In genomic region chr16:75002474-75002873, GRCh38 we compare ENCODE assay signal across 17 cellular contexts. TPM values are rescaled to one million over a fixed set of nuclear protein-coding genes. Genes with fewer than 3 reads are reported as not detected.
DNase-seq lines count a peak whose midpoint lies in the region; ATAC-seq and TF ChIP-seq lines count a peak whose summit lies in the region.
"Had no signal": no experiment of that assay in that cellular context is flagged by ENCODE, and none has a peak within 500 bp of the region (broad histone marks: within the 10 kb centered on the region; RNA-seq: fewer than 3 reads in every experiment).

No MANE protein-coding gene starts in this region.

- no peaks in the 10 kb centered on the region for H3K9me3 Mint-ChIP-seq in natural killer cell treated with Interleukin-12 subunit alpha and Interleukin-12 subunit beta and Interleukin-15 and Interleukin-18, amount 100 ng/mL, for 72 hours
- H3K9me3 Mint-ChIP-seq in natural killer cell (no peaks in the 10 kb centered on the region), WTC11 (no peaks in the 10 kb centered on the region)
- H3K9me3 Mint-ChIP-seq: activated CD8-positive, alpha-beta T cell treated with anti-CD3 and anti-CD28 coated beads for 36 hours; dendritic cell treated with granulocyte-macrophage colony-stimulating factor and Interleukin-4, amounts not matched to agents 40 ng/mL and 50 ng/mL, for 4 days had no signal

- CTCF ChIA-PET in WTC11 (lab: Charles Lee), result interaction anchor here (1.3 to 2.9 kb wide), 2 partner anchors 10 to 109 kb away, joined by 4 to 12 read pairs; no protein-coding TSS in a partner anchor

- peak overlapping the region; percentile 93 for H3K4me3 Mint-ChIP-seq in natural killer cell treated with Interleukin-12 subunit alpha and Interleukin-12 subunit beta and Interleukin-15 and Interleukin-18, amount 100 ng/mL, for 72 hours
- H3K4me3 Mint-ChIP-seq in natural killer cell (no peak overlapping the region), WTC11 (no peak overlapping the region)
- H3K4me3 Mint-ChIP-seq: activated CD8-positive, alpha-beta T cell treated with anti-CD3 and anti-CD28 coated beads for 36 hours; dendritic cell treated with granulocyte-macrophage colony-stimulating factor and Interleukin-4, amounts not matched to agents 40 ng/mL and 50 ng/mL, for 4 days had no signal

- ATAC-seq in natural killer cell treated with Interleukin-12 subunit alpha and Interleukin-12 subunit beta and Interleukin-15 and Interleukin-18, amount 100 ng/mL, for 72 hours, result no peak
- ATAC-seq in natural killer cell (no peak), WTC11 (no peak), lung (ENCODE audit: insufficient read depth, low FRiP score) (no peak), GM19035 (IDR thresholded peaks at IDR 0.05; ENCODE audit: unreplicated experiment) (no peak), GM18519 (IDR thresholded peaks at IDR 0.05; ENCODE audit: low FRiP score, unreplicated experiment) (no peak), GM21529 (IDR thresholded peaks at IDR 0.05; ENCODE audit: unreplicated experiment) (no peak), GM21786 (IDR thresholded peaks at IDR 0.05; ENCODE audit: unreplicated experiment) (no peak)
- ATAC-seq: activated CD8-positive, alpha-beta T cell treated with anti-CD3 and anti-CD28 coated beads for 36 hours had no signal

- no peaks in the 10 kb centered on the region for H3K27me3 ChIP-seq in lung (ENCODE audit: control insufficient read depth, insufficient read depth)
- H3K27me3 ChIP-seq: suprapubic skin had no signal

- peaks cover 14% of the 10 kb centered on the region for H3K36me3 Mint-ChIP-seq in natural killer cell treated with Interleukin-12 subunit alpha and Interleukin-12 subunit beta and Interleukin-15 and Interleukin-18, amount 100 ng/mL, for 72 hours
- H3K36me3 Mint-ChIP-seq in natural killer cell (no peaks in the 10 kb centered on the region), WTC11 (peaks cover 4% of the 10 kb centered on the region; the same call in 1 of the 2 replicates)

- peaks cover 52 to 54% of the 10 kb centered on the region in 2 donors for H3K4me1 Mint-ChIP-seq in natural killer cell treated with Interleukin-12 subunit alpha and Interleukin-12 subunit beta and Interleukin-15 and Interleukin-18, amount 100 ng/mL, for 72 hours (ENCODE audit: low read depth in 2 of 2)
- peaks cover 18 to 19% of the 10 kb centered on the region in 2 donors for H3K4me1 Mint-ChIP-seq in natural killer cell
- peaks cover 53% of the 10 kb centered on the region for H3K4me1 Mint-ChIP-seq in WTC11

- H3K27ac ChIP-seq in lung (ENCODE audit: low read depth in 1 of 2, low read length in 1 of 2), result peak overlapping the region; percentile 57 to 78
- H3K27ac ChIP-seq: RWPE1, suprapubic skin had no signal

- H3K4me1 ChIP-seq in lung (ENCODE audit: control insufficient read depth in 2 of 2, insufficient read depth in 2 of 2, low read length in 2 of 2), result peaks cover 3 to 26% of the 10 kb centered on the region in 2 donors

- POLR2A ChIA-PET in WTC11 (lab: Charles Lee), result no interaction called here

- no peak for TF ChIP-seq CTCF in natural killer cell (IDR thresholded peaks at IDR 0.05)
- no peak for TF ChIP-seq CTCF in WTC11 (IDR thresholded peaks at IDR 0.05)
- TF ChIP-seq CTCF in lung (IDR thresholded peaks at IDR 0.05; ENCODE audit: control extremely low read depth, extremely low read depth), result no peak

- no peak for DNase-seq in natural killer cell treated with Interleukin-12 subunit alpha and Interleukin-12 subunit beta and Interleukin-15 and Interleukin-18, amount 100 ng/mL, for 72 hours (ENCODE audit: low spot score)
- DNase-seq in natural killer cell, result no peak
- DNase-seq in WTC11 (ENCODE audit: low spot score), result no peak
- DNase-seq in lung (ENCODE audit: low spot score), result no peak
- DNase-seq: activated CD8-positive, alpha-beta T cell treated with anti-CD3 and anti-CD28 coated beads for 36 hours; anterior cingulate cortex; kidney glomerular epithelial cell; MM.1S; NCI-H2107; NCI-H69 had no signal

- H3K36me3 ChIP-seq in lung (ENCODE audit: control insufficient read depth in 2 of 2, insufficient read depth in 2 of 2, low read length in 2 of 2), result no peaks in the 10 kb centered on the region
- H3K36me3 ChIP-seq: suprapubic skin had no signal

- 28 to 41% methylated on average over 9 of the region's 9 CpGs for WGBS in lung, 2 donors

- no peak overlapping the region for H3K27ac Mint-ChIP-seq in natural killer cell treated with Interleukin-12 subunit alpha and Interleukin-12 subunit beta and Interleukin-15 and Interleukin-18, amount 100 ng/mL, for 72 hours
- H3K27ac Mint-ChIP-seq in natural killer cell (no peak overlapping the region), WTC11 (0 out of 2 replicates have a peak overlapping the region, but pooled peaks have one; percentile 28)
- H3K27ac Mint-ChIP-seq: activated CD8-positive, alpha-beta T cell treated with anti-CD3 and anti-CD28 coated beads for 36 hours; dendritic cell treated with granulocyte-macrophage colony-stimulating factor and Interleukin-4, amounts not matched to agents 40 ng/mL and 50 ng/mL, for 4 days had no signal

- H3K4me3 ChIP-seq in lung, result no peak overlapping the region
- H3K4me3 ChIP-seq: suprapubic skin had no signal

- H3K9me3 ChIP-seq in lung (ENCODE audit: control insufficient read depth in 2 of 2, insufficient read depth in 1 of 2, low read length in 1 of 2), result no peaks in the 10 kb centered on the region
- H3K9me3 ChIP-seq: suprapubic skin had no signal

- H3K27me3 Mint-ChIP-seq in natural killer cell treated with Interleukin-12 subunit alpha and Interleukin-12 subunit beta and Interleukin-15 and Interleukin-18, amount 100 ng/mL, for 72 hours, result no peaks in the 10 kb centered on the region
- H3K27me3 Mint-ChIP-seq in natural killer cell (ENCODE audit: low read depth in 2 of 2) (peaks cover 33 to 37% of the 10 kb centered on the region in 2 donors), WTC11 (ENCODE audit: low read depth) (peaks cover 5% of the 10 kb centered on the region)

- intact Hi-C loops in natural killer cell (cut with micrococcal nuclease), result loop anchor here (5.0 kb wide), 1 partner anchor 65 kb away; no protein-coding TSS in a partner anchor

TF ChIP-seq in WTC11, 78 proteins besides CTCF, POLR2A, EP300 and RAD21:
- TF ChIP-seq JUN (CRISPR knock-in tag; IDR thresholded peaks at IDR 0.05) (no peak), ZNF317 (CRISPR knock-in tag; IDR thresholded peaks at IDR 0.05; ENCODE audit: borderline replicate concordance, low read depth) (no peak), ZNF416 (CRISPR knock-in tag; IDR thresholded peaks at IDR 0.05) (no peak), PRRX2 (CRISPR knock-in tag; IDR thresholded peaks at IDR 0.05) (no peak), CDX4 (CRISPR knock-in tag; IDR thresholded peaks at IDR 0.05; ENCODE audit: borderline replicate concordance) (no peak), HMGA2 (CRISPR knock-in tag; IDR thresholded peaks at IDR 0.05) (no peak), ATF1 (CRISPR knock-in tag; IDR thresholded peaks at IDR 0.05) (no peak)

RNA-seq across cellular contexts. Expression of gene ZNRF1, which starts 3.6 kb away (rescaled TPM):
- total RNA-seq in natural killer cell treated with Interleukin-12 subunit alpha and Interleukin-12 subunit beta and Interleukin-15 and Interleukin-18, amount 100 ng/mL, for 72 hours, result 10 to 100 TPM; 58.6 to 89.7 TPM
- 1 to 10 TPM; 2.4 to 5.1 (median 3.4) TPM for total RNA-seq in natural killer cell
- total RNA-seq in WTC11 (2021), result 44.3 to 47.6 TPM (median 46.5 TPM) in 3 replicates
- 10 to 100 TPM; 21.4 to 25.1 TPM for total RNA-seq in lung
- polyA plus RNA-seq in lung, result 10 to 100 TPM in 1 of 2 donors, 1 to 10 TPM in 1; 8.9 to 11.0 TPM

RNA-seq across cellular contexts. Expression of gene WDR59, which starts 17.6 kb away (rescaled TPM):
- total RNA-seq in natural killer cell treated with Interleukin-12 subunit alpha and Interleukin-12 subunit beta and Interleukin-15 and Interleukin-18, amount 100 ng/mL, for 72 hours, result 100 to 1,000 TPM in 1 of 2 donors, 10 to 100 TPM in 1; 81.6 to 162 TPM
- total RNA-seq in natural killer cell (10 to 100 TPM; 60.5 to 83.7 (median 73.2) TPM), WTC11 (2021) (100 to 111 TPM (median 102 TPM) in 3 replicates), lung (10 to 100 TPM; 51.2 to 60.1 TPM)
- 10 to 100 TPM; 11.2 to 12.8 TPM for polyA plus RNA-seq in lung
